8 cellular contexts compared by ENCODE assay signal in genomic region chr14:90381999-90382451, GRCh38. TPM values are rescaled to one million over a fixed set of nuclear protein-coding genes. Genes with fewer than 3 reads are reported as not detected.
DNase-seq lines count a peak whose midpoint lies in the region; ATAC-seq and TF ChIP-seq lines count a peak whose summit lies in the region.

No MANE protein-coding gene starts in this region.

- in situ Hi-C loops in gastrocnemius medialis (cut with MboI; ENCODE audit: low sequenced_read_pairs in 4 of 4), result loop anchor here in 3 of 4 donors (10.0 to 25.0 kb wide), 4 partner anchors 373 to 1820 kb away; partner anchors contain the start of genes PTPN21 (in 1 of the 3), RPS6KA5 (in 1 of the 3) and ZC3H14 (in 1 of the 3)

- H4K20me1 ChIP-seq in Loucy (ENCODE audit: insufficient read depth, low read length, poor library complexity, severe bottlenecking), result no peaks in the 10 kb centered on the region

- no peak for TF ChIP-seq POLR2A in heart left ventricle (IDR thresholded peaks at IDR 0.05)
- TF ChIP-seq POLR2A in gastrocnemius medialis (IDR thresholded peaks at IDR 0.05), result no peak

- whole genome bisulfite sequencing in heart left ventricle, 4 donors, result 31 to 41% (median 34%) methylated on average over 13 of the region's 13 CpGs

- no peak for ATAC-seq in heart left ventricle
- ATAC-seq in gastrocnemius medialis, result peak; percentile 3 to 6
- ATAC-seq in HG03045 (IDR thresholded peaks at IDR 0.05; ENCODE audit: unreplicated experiment), result no peak

- H2AFZ ChIP-seq in Loucy (ENCODE audit: low read length), result peak overlapping the region; percentile 95; the same call in 1 of the 2 replicates

- H3K4me1 ChIP-seq in Loucy (ENCODE audit: insufficient read depth, low read length, poor library complexity, severe bottlenecking), result peaks cover 22% of the 10 kb centered on the region
- peaks cover 4 to 36% (median 27%) of the 10 kb centered on the region in 12 donors for H3K4me1 ChIP-seq in heart left ventricle
- H3K4me1 ChIP-seq in gastrocnemius medialis, result peaks cover 26 to 30% of the 10 kb centered on the region in 2 donors

- H3K9ac ChIP-seq in Loucy (ENCODE audit: low read depth, low read length, poor library complexity, severe bottlenecking), result peak overlapping the region; percentile 89

- H3K36me3 ChIP-seq in Loucy (ENCODE audit: insufficient read depth, low read length) (no peaks in the 10 kb centered on the region), WERI-Rb-1 (no peaks in the 10 kb centered on the region), heart left ventricle (no peaks in the 10 kb centered on the region), gastrocnemius medialis (no peaks in the 10 kb centered on the region)

- H3K27me3 ChIP-seq in Loucy (ENCODE audit: insufficient read depth, low read length, poor library complexity, severe bottlenecking) (no peaks in the 10 kb centered on the region), WERI-Rb-1 (ENCODE audit: insufficient read depth, low read depth, severe bottlenecking) (no peaks in the 10 kb centered on the region), heart left ventricle (no peaks in the 10 kb centered on the region), gastrocnemius medialis (no peaks in the 10 kb centered on the region)

- H3K4me3 ChIP-seq in Loucy (ENCODE audit: low read length, poor library complexity, severe bottlenecking) (peak overlapping the region; percentile 83), WERI-Rb-1 (ENCODE audit: low read depth, low read length) (peak overlapping the region; percentile 81), heart left ventricle (peak overlapping the region; percentile 47 to 80 (median 66)), gastrocnemius medialis (peak overlapping the region; percentile 69 to 80 (median 78))

- H3K9me2 ChIP-seq in Loucy (replicated peaks; ENCODE audit: low read depth, low read length), result no peaks in the 10 kb centered on the region

- H3F3A ChIP-seq in Loucy (ENCODE audit: low read depth), result no peaks in the 10 kb centered on the region

- intact Hi-C loops in heart left ventricle (cut with DNase I), result loop anchor here in 8 of 10 donors (1.0 to 5.0 kb wide), 8 partner anchors 15 to 377 kb away; partner anchors contain the start of genes CALM1 (in 3 of the 8) and NRDE2 (in 3 of the 8)
- intact Hi-C loops in gastrocnemius medialis (cut with DNase I; ENCODE audit: low total_unique reads), result loop anchor here (2.0 to 10.0 kb wide), 8 partner anchors 49 to 773 kb away; partner anchors contain the start of genes RPS6KA5, TDP1 and TTC7B

- DNase-seq in COR-L47 (lab: John Stamatoyannopoulos, UW), result peak; percentile 81
- peak; percentile 26 for DNase-seq in WERI-Rb-1
- DNase-seq in heart left ventricle, result peak in 4 of 5 donors; percentile 37 to 63 (median 47)
- DNase-seq in gastrocnemius medialis, result peak; percentile 27 to 57
- no peak for DNase-seq in COLO829 (ENCODE audit: low spot score)
- no peak for DNase-seq in occipital lobe (lab: John Stamatoyannopoulos, UW)

- peak overlapping the region; percentile 78 for H3K4me2 ChIP-seq in Loucy (ENCODE audit: low read depth, low read length, poor library complexity, severe bottlenecking)

- peaks cover 7% of the 10 kb centered on the region; the same call in 1 of the 2 replicates for H3K79me2 ChIP-seq in Loucy (ENCODE audit: insufficient read depth, low read length)

- H3K9me3 ChIP-seq in Loucy (ENCODE audit: insufficient read depth, low read depth, low read length), result no peaks in the 10 kb centered on the region
- H3K9me3 ChIP-seq in WERI-Rb-1 (ENCODE audit: severe bottlenecking), result no peaks in the 10 kb centered on the region
- H3K9me3 ChIP-seq in heart left ventricle, result no peaks in the 10 kb centered on the region
- no peaks in the 10 kb centered on the region for H3K9me3 ChIP-seq in gastrocnemius medialis

- TF ChIP-seq CTCF in Loucy (conservative IDR thresholded peaks at IDR 0.05; ENCODE audit: low read length) (no peak), WERI-Rb-1 (IDR thresholded peaks at IDR 0.05; ENCODE audit: low read depth, low read length) (no peak), heart left ventricle (IDR thresholded peaks at IDR 0.05) (no peak), gastrocnemius medialis (IDR thresholded peaks at IDR 0.05 in 4 of 5, conservative IDR thresholded peaks at IDR 0.05 in 1 of 5) (no peak)

- peak overlapping the region; percentile 95 for H3K27ac ChIP-seq in WERI-Rb-1
- peak overlapping the region; percentile 98 to 100 (median 99) for H3K27ac ChIP-seq in heart left ventricle
- H3K27ac ChIP-seq in gastrocnemius medialis, result peak overlapping the region; percentile 97 to 99 (median 98)

RNA-seq across cellular contexts. Expression of gene CALM1, which starts 14.8 kb away (rescaled TPM):
- total RNA-seq in heart left ventricle, result 100 to 1,000 TPM; 397 to 784 (median 503) TPM
- polyA plus RNA-seq in heart left ventricle, result 100 to 1,000 TPM; 307 to 388 TPM
- 1,000 to 10,000 TPM in 2 of 4 donors, 100 to 1,000 TPM in 2; 466 to 1,278 (median 1,009) TPM for total RNA-seq in gastrocnemius medialis
- 1,332 TPM for total RNA-seq in occipital lobe

RNA-seq across cellular contexts. Expression of gene NRDE2, which starts 50.3 kb away (rescaled TPM):
- total RNA-seq in heart left ventricle (10 to 100 TPM in 5 of 9 donors, 1 to 10 TPM in 4; 5.2 to 15.4 (median 10.7) TPM), gastrocnemius medialis (10 to 100 TPM in 2 of 4 donors, 1 to 10 TPM in 2; 7.5 to 11.8 (median 10.2) TPM), occipital lobe (20.1 TPM)
- polyA plus RNA-seq in heart left ventricle, result 1 to 10 TPM; 5.3 to 7.2 TPM

Comparison
In these comparisons a context has a peak if more than half of its experiments do, and no peak if none do; other contexts are left out.
1. DNase-seq: peak in COR-L47 (single experiment), WERI-Rb-1 (single experiment), heart left ventricle (4 of 5) and gastrocnemius medialis (2 of 2); none in COLO829 (single experiment) and occipital lobe (single experiment).
2. ATAC-seq: peak in gastrocnemius medialis (2 of 2); none in heart left ventricle (0 of 4) and HG03045 (single experiment).
3. Peak in every context shown above with its lines, with median percentiles within 50 percentile points of each other: H3K4me3 ChIP-seq and H3K27ac ChIP-seq.